In genomic region chr20:54223751-54224150, GRCh38 we compare ENCODE assay signal across 23 cellular contexts. TPM values are rescaled to one million over a fixed set of nuclear protein-coding genes. Genes with fewer than 3 reads are reported as not detected.
"Had no signal": no experiment of that assay in that cellular context is flagged by ENCODE, and none has a peak within 500 bp of the region (broad histone marks: within the 10 kb centered on the region; RNA-seq: fewer than 3 reads in every experiment).

No MANE protein-coding gene starts in this region.

- H3K36me3 ChIP-seq: right lobe of liver had no signal

- H3K27ac ChIP-seq: coronary artery, right lobe of liver, skin epidermis, tibial artery had no signal

- H3K27me3 Mint-ChIP-seq: activated B cell treated with CpG ODN at 0.5 μM for 24 hours; activated CD4-positive, alpha-beta memory T cell treated with anti-CD3 and anti-CD28 coated beads for 36 hours; activated naive CD8-positive, alpha-beta T cell treated with anti-CD3 and anti-CD28 coated beads, Interleukin-2, amount 10 ng/mL, durations not matched to agents 7 days and 5 days; stimulated activated naive CD8-positive, alpha-beta T cell treated with anti-CD3 and anti-CD28 coated beads, Interleukin-15, Interleukin-2, amounts not matched to agents 100 ng/mL and 50 ng/mL, for 24 hours; T-helper 17 cell had no signal

- H3K36me3 Mint-ChIP-seq: activated CD4-positive, alpha-beta memory T cell treated with anti-CD3 and anti-CD28 coated beads for 36 hours had no signal

- H3K27ac Mint-ChIP-seq: activated B cell treated with CpG ODN at 0.5 μM for 24 hours; activated CD4-positive, alpha-beta memory T cell treated with anti-CD3 and anti-CD28 coated beads for 36 hours; activated naive CD8-positive, alpha-beta T cell treated with anti-CD3 and anti-CD28 coated beads, Interleukin-2, amount 10 ng/mL, durations not matched to agents 7 days and 5 days; stimulated activated naive CD8-positive, alpha-beta T cell treated with anti-CD3 and anti-CD28 coated beads, Interleukin-15, Interleukin-2, amounts not matched to agents 100 ng/mL and 50 ng/mL, for 24 hours; T-helper 17 cell had no signal

- ATAC-seq: mucosa of descending colon, right lobe of liver, T-helper 17 cell had no signal

- H3K9me3 ChIP-seq: mucosa of descending colon, right lobe of liver, tibial artery had no signal

- H3K27me3 ChIP-seq: right lobe of liver, tibial artery had no signal

- H3K4me3 Mint-ChIP-seq: activated B cell treated with CpG ODN at 0.5 μM for 24 hours; activated CD4-positive, alpha-beta memory T cell treated with anti-CD3 and anti-CD28 coated beads for 36 hours; activated naive CD8-positive, alpha-beta T cell treated with anti-CD3 and anti-CD28 coated beads, Interleukin-2, amount 10 ng/mL, durations not matched to agents 7 days and 5 days; stimulated activated naive CD8-positive, alpha-beta T cell treated with anti-CD3 and anti-CD28 coated beads, Interleukin-15, Interleukin-2, amounts not matched to agents 100 ng/mL and 50 ng/mL, for 24 hours; T-helper 17 cell had no signal

- DNase-seq: activated B cell treated with CpG ODN at 0.5 μM for 24 hours; activated CD4-positive, alpha-beta memory T cell treated with anti-CD3 and anti-CD28 coated beads for 36 hours; activated CD4-positive, alpha-beta T cell treated with anti-CD3 and anti-CD28 coated beads for 4 hours; activated naive CD4-positive, alpha-beta T cell treated with Interleukin-2 at 50 U/mL for 16 hours; activated naive CD8-positive, alpha-beta T cell treated with anti-CD3 and anti-CD28 coated beads, Interleukin-2, amount 10 ng/mL, durations not matched to agents 7 days and 5 days; activated T-cell treated with anti-CD3 and anti-CD28 coated beads, Interleukin-2, amount 50 U/mL, for 48 hours; amniotic stem cell; cerebellar nuclear complex; erythroblast; foreskin fibroblast; left cardiac atrium; mesenchymal stem cell; mucosa of descending colon; occipital lobe; right lobe of liver; stimulated activated CD4-positive, alpha-beta T cell treated with anti-CD3 and anti-CD28 coated beads, Interleukin-1b, Interleukin-23, amount 100 ng/mL, for 48 hours; T-helper 17 cell; tibial artery had no signal

- H3K4me3 ChIP-seq: coronary artery, mucosa of descending colon, right lobe of liver, skin epidermis, tibial artery had no signal

RNA-seq across cellular contexts. Expression of gene CYP24A1, which starts 50.0 kb away (rescaled TPM):
- total RNA-seq: activated B cell treated with CpG ODN at 0.5 μM for 24 hours, fibroblast of lung, glomerular endothelial cell, left cardiac atrium, mucosa of descending colon, occipital lobe, right lobe of liver had no signal
- polyA plus RNA-seq: fibroblast of lung had no signal
